ENCODE assay signal across 1 cellular context in genomic region chr20:43789593-43789992, GRCh38.
A peak's percentile ranks its signal among the peaks of the same experiment; 100 is the strongest.
TF ChIP-seq lines count a peak whose summit lies in the region.

No MANE protein-coding gene starts in this region.

TF ChIP-seq in GM12878, 131 proteins besides CTCF, POLR2A, EP300 and RAD21 (continued from another document):
- TF ChIP-seq SKIL (IDR thresholded peaks at IDR 0.05; ENCODE audit: low read depth, poor library complexity, severe bottlenecking) = no peak
- no peak for TF ChIP-seq E2F4 (IDR thresholded peaks at IDR 0.05; ENCODE audit: low read depth, low read length)
- TF ChIP-seq STAT1 (conservative IDR thresholded peaks at IDR 0.05) = no peak
- TF ChIP-seq SREBF2 (IDR thresholded peaks at IDR 0.05; ENCODE audit: low read length) = no peak
- TF ChIP-seq YY1 (IDR thresholded peaks at IDR 0.05; ENCODE audit: low read depth, low read length) = no peak
- no peak for TF ChIP-seq TAF1 (IDR thresholded peaks at IDR 0.05; ENCODE audit: borderline replicate concordance, low read depth, low read length)
- no peak for TF ChIP-seq SUPT20H (IDR thresholded peaks at IDR 0.05; ENCODE audit: borderline replicate concordance, control insufficient read depth, low read depth, low read length)
- no peak for TF ChIP-seq CHD4 (IDR thresholded peaks at IDR 0.05)
- TF ChIP-seq STAT3 (IDR thresholded peaks at IDR 0.05; ENCODE audit: low read depth, low read length) = no peak
- TF ChIP-seq CBX3 (IDR thresholded peaks at IDR 0.05; ENCODE audit: borderline replicate concordance, low read depth) = no peak
- no peak for TF ChIP-seq FOS (IDR thresholded peaks at IDR 0.05; ENCODE audit: borderline replicate concordance, extremely low read depth, insufficient read length)
- no peak for TF ChIP-seq SIN3A (IDR thresholded peaks at IDR 0.05; ENCODE audit: low read depth, low read length)
- TF ChIP-seq CEBPB (IDR thresholded peaks at IDR 0.05; ENCODE audit: borderline replicate concordance in 1 of 2, low read depth in 2 of 2, low read length in 2 of 2) = 0 out of 4 replicates have a peak, but pooled peaks of 1 of the 2 experiments have one; percentile 25
- no peak for TF ChIP-seq SPI1 (IDR thresholded peaks at IDR 0.05; ENCODE audit: borderline replicate concordance, insufficient read depth, low read depth, low read length)
- TF ChIP-seq POLR2AphosphoS2 (IDR thresholded peaks at IDR 0.05; ENCODE audit: low read depth, low read length) = no peak
- no peak for TF ChIP-seq PBX3 (IDR thresholded peaks at IDR 0.05; ENCODE audit: insufficient replicate concordance, low read depth, low read length)
- no peak for TF ChIP-seq ZZZ3 (IDR thresholded peaks at IDR 0.05; ENCODE audit: control insufficient read depth, insufficient read length, low read depth)
- no peak for TF ChIP-seq RELB (IDR thresholded peaks at IDR 0.05; ENCODE audit: low read depth)
- TF ChIP-seq EGR1 (IDR thresholded peaks at IDR 0.05; ENCODE audit: borderline replicate concordance in 1 of 2, low read depth in 2 of 2, low read length in 2 of 2) = no peak
- TF ChIP-seq TBL1XR1 (IDR thresholded peaks at IDR 0.05; ENCODE audit: low read depth, low read length) = no peak
- TF ChIP-seq FOXM1 (IDR thresholded peaks at IDR 0.05; ENCODE audit: low read depth, low read length) = peak; percentile 83; the same call in 1 of the 2 replicates
- no peak for TF ChIP-seq RELA (IDR thresholded peaks at IDR 0.05; ENCODE audit: borderline replicate concordance, partially characterized antibody)
- TF ChIP-seq BRCA1 (IDR thresholded peaks at IDR 0.05; ENCODE audit: low read depth, low read length) = no peak
- no peak for TF ChIP-seq RBBP5 (conservative IDR thresholded peaks at IDR 0.05)
- no peak for TF ChIP-seq SMARCA5 (IDR thresholded peaks at IDR 0.05)
- TF ChIP-seq SMAD5 (IDR thresholded peaks at IDR 0.05; ENCODE audit: low read depth) = no peak
- no peak for TF ChIP-seq DPF2 (IDR thresholded peaks at IDR 0.05)
- TF ChIP-seq NFIC (IDR thresholded peaks at IDR 0.05; ENCODE audit: low read depth, low read length) = peak; percentile 90
- TF ChIP-seq ATF2 (IDR thresholded peaks at IDR 0.05; ENCODE audit: low read length) = peak; percentile 76
